Comparison of ENCODE assay signal across 9 cellular contexts in the genomic region with DNA sequence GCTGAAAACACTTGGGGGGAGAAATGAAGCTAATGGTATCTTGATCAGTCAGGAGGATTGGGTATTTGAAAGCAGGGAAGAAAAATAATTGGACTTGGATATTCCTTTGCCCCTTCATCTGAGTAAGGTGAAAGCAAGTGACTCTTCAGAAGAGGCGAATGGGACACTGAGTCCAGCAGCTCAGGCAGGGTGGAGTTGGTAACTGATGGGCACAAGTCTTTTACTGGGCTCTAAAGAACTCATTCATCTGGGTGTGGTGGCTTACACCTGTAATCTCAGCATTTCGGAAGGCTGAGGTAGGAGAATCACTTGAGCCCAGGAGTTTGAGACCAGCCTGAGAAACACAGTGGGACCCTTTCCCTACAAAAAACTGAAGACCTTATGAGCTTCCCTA. TPM values are rescaled to one million over a fixed set of nuclear protein-coding genes. Genes with fewer than 3 reads are reported as not detected.
DNase-seq lines count a peak whose midpoint lies in the region; ATAC-seq and FAIRE-seq lines count a peak whose summit lies in the region.
"Had no signal": no experiment of that assay in that cellular context is flagged by ENCODE, and none has a peak within 500 bp of the region (broad histone marks: within the 10 kb centered on the region; RNA-seq: fewer than 3 reads in every experiment).

No MANE protein-coding gene starts in this region.

- H3K27ac ChIP-seq in layer of hippocampus (ENCODE audit: low read depth, low read length), result peak overlapping the region; percentile 77
- peak overlapping the region; percentile 100 for H3K27ac ChIP-seq in subcutaneous abdominal adipose tissue (ENCODE audit: low read depth, low read length)
- H3K27ac ChIP-seq: 22Rv1 had no signal

- H3K4me3 Mint-ChIP-seq in activated naive CD8-positive, alpha-beta T cell treated with anti-CD3 and anti-CD28 coated beads, Interleukin-2, amount 10 ng/mL, durations not matched to agents 7 days and 5 days, result peak overlapping the region; percentile 87

- H3K9me3 Mint-ChIP-seq in activated naive CD8-positive, alpha-beta T cell treated with anti-CD3 and anti-CD28 coated beads, Interleukin-2, amount 10 ng/mL, durations not matched to agents 7 days and 5 days, result no peaks in the 10 kb centered on the region

- peak overlapping the region; percentile 60 to 89 (median 72) for H3K9ac ChIP-seq in subcutaneous abdominal adipose tissue (ENCODE audit: low read length in 5 of 5)

- H3K27ac Mint-ChIP-seq in activated naive CD8-positive, alpha-beta T cell treated with anti-CD3 and anti-CD28 coated beads, Interleukin-2, amount 10 ng/mL, durations not matched to agents 7 days and 5 days, result peak overlapping the region; percentile 95

- H3K36me3 Mint-ChIP-seq in activated naive CD8-positive, alpha-beta T cell treated with anti-CD3 and anti-CD28 coated beads, Interleukin-2, amount 10 ng/mL, durations not matched to agents 7 days and 5 days, result peaks cover 21% of the 10 kb centered on the region

- H3K4me3 ChIP-seq in subcutaneous abdominal adipose tissue (ENCODE audit: low read depth in 1 of 5, low read length in 5 of 5), result peak overlapping the region; percentile 31 to 60 (median 52)

- H3K4me1 ChIP-seq in subcutaneous abdominal adipose tissue (ENCODE audit: control insufficient read depth in 5 of 5, insufficient read depth in 5 of 5, low read length in 5 of 5), result peaks cover 40 to 96% (median 94%) of the 10 kb centered on the region in 5 donors

- H3K4me1 Mint-ChIP-seq in activated naive CD8-positive, alpha-beta T cell treated with anti-CD3 and anti-CD28 coated beads, Interleukin-2, amount 10 ng/mL, durations not matched to agents 7 days and 5 days, result peaks cover 78% of the 10 kb centered on the region

- no peaks in the 10 kb centered on the region for H3K9me3 ChIP-seq in subcutaneous abdominal adipose tissue (ENCODE audit: control insufficient read depth in 5 of 5, low read length in 5 of 5)

- POLR2A ChIA-PET in activated naive CD8-positive, alpha-beta T cell treated with anti-CD3 and anti-CD28 coated beads, Interleukin-2, amount 10 ng/mL, durations not matched to agents 7 days and 5 days (lab: Charles Lee), result interaction anchor here (1.4 kb wide), 1 partner anchor 238 kb away, joined by 4 read pairs; the partner anchor contains the start of genes NIF3L1 and PPIL3

- no peak for FAIRE-seq in HTR-8/SVneo (lab: Jason Lieb, UNC)

- DNase-seq in DMS 273 (lab: John Stamatoyannopoulos, UW; ENCODE audit: unreplicated experiment) (peak; percentile 56), DMS 273 treated with DMSO at 0.1 percent for 48 hours (lab: John Stamatoyannopoulos, UW) (no peak), HTR-8/SVneo (ENCODE audit: insufficient read length, low spot score) (no peak)
- no peak for DNase-seq in activated naive CD8-positive, alpha-beta T cell treated with anti-CD3 and anti-CD28 coated beads, Interleukin-2, amount 10 ng/mL, durations not matched to agents 7 days and 5 days

- peaks cover 0 to 16% (median 8%) of the 10 kb centered on the region in 5 donors for H3K36me3 ChIP-seq in subcutaneous abdominal adipose tissue (ENCODE audit: control insufficient read depth in 5 of 5, insufficient read depth in 5 of 5, low read length in 5 of 5)

- H3K27me3 ChIP-seq in layer of hippocampus (ENCODE audit: control insufficient read depth, insufficient read depth, low read length) (no peaks in the 10 kb centered on the region), subcutaneous abdominal adipose tissue (ENCODE audit: control insufficient read depth in 5 of 5, insufficient read depth in 4 of 5, low read length in 5 of 5) (no peaks in the 10 kb centered on the region)

- no peak for ATAC-seq in activated naive CD8-positive, alpha-beta T cell treated with anti-CD3 and anti-CD28 coated beads, Interleukin-2, amount 10 ng/mL, durations not matched to agents 7 days and 5 days (ENCODE audit: low read depth)
- no peak for ATAC-seq in HG02840 (IDR thresholded peaks at IDR 0.05; ENCODE audit: low FRiP score, unreplicated experiment)
- ATAC-seq in GM19395 (IDR thresholded peaks at IDR 0.05; ENCODE audit: unreplicated experiment), result no peak

- no peaks in the 10 kb centered on the region for H3K27me3 Mint-ChIP-seq in activated naive CD8-positive, alpha-beta T cell treated with anti-CD3 and anti-CD28 coated beads, Interleukin-2, amount 10 ng/mL, durations not matched to agents 7 days and 5 days

RNA-seq across cellular contexts. Expression of gene CFLAR, which starts 11.2 kb away (rescaled TPM):
- 100 to 1,000 TPM; 139 to 140 TPM for total RNA-seq in activated naive CD8-positive, alpha-beta T cell treated with anti-CD3 and anti-CD28 coated beads, Interleukin-2, amount 10 ng/mL, durations not matched to agents 7 days and 5 days

RNA-seq across cellular contexts. Expression of gene NDUFB3, which starts 55.3 kb away (rescaled TPM):
- total RNA-seq in activated naive CD8-positive, alpha-beta T cell treated with anti-CD3 and anti-CD28 coated beads, Interleukin-2, amount 10 ng/mL, durations not matched to agents 7 days and 5 days, result 100 to 1,000 TPM; 115 to 116 TPM

RNA-seq across cellular contexts. Expression of gene HYCC2, which starts 55.7 kb away (rescaled TPM):
- 10 to 100 TPM; 37.0 to 40.5 TPM for total RNA-seq in activated naive CD8-positive, alpha-beta T cell treated with anti-CD3 and anti-CD28 coated beads, Interleukin-2, amount 10 ng/mL, durations not matched to agents 7 days and 5 days

RNA-seq across cellular contexts. Expression of gene CASP10, which starts 55.8 kb away (rescaled TPM):
- total RNA-seq in activated naive CD8-positive, alpha-beta T cell treated with anti-CD3 and anti-CD28 coated beads, Interleukin-2, amount 10 ng/mL, durations not matched to agents 7 days and 5 days, result 10 to 100 TPM; 45.2 to 46.1 TPM
